20 cellular contexts compared by ENCODE assay signal in the genomic region with DNA sequence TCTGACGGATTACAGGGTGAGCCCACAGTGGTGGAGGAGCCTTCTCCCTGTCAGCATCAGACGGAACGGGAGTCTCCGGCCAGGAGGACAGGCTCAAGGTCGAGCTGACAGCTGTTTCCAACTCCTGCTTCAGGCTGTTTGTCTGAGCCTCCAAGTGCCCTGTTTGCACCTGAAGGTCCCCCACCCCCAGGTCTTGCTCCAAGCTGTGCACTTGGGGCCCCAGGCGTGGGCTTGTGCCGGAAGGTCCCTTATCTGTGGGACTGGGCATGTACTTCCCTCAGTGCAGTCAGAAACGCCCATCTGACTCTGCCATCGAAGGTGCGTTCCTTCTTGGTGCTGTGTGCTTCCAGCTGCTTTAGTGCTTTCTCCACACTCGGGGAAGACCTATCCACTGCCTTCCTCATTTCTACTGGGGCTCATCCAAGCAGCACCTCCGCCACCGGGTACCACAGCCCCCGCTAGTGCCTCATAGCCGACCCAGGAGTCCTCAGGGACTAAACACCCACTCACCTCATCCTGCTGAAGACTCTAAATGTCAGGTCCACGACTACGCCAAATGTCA. TPM values are rescaled to one million over a fixed set of nuclear protein-coding genes. Genes with fewer than 3 reads are reported as not detected.
A peak's percentile ranks its signal among the peaks of the same experiment; 100 is the strongest.
DNase-seq lines count a peak whose midpoint lies in the region; ATAC-seq and TF ChIP-seq lines count a peak whose summit lies in the region.
"Had no signal": no experiment of that assay in that cellular context is flagged by ENCODE, and none has a peak within 500 bp of the region (broad histone marks: within the 10 kb centered on the region; RNA-seq: fewer than 3 reads in every experiment).

No MANE protein-coding gene starts in this region.

- H3K27me3 Mint-ChIP-seq in chondrocyte (ENCODE audit: low read depth) (peaks cover 9% of the 10 kb centered on the region), MCF 10A (ENCODE audit: insufficient read depth, unreplicated experiment) (peaks cover 39% of the 10 kb centered on the region)

- no peaks in the 10 kb centered on the region for H3K4me1 Mint-ChIP-seq in chondrocyte (ENCODE audit: low read depth)
- no peaks in the 10 kb centered on the region for H3K4me1 Mint-ChIP-seq in MCF 10A (ENCODE audit: insufficient read depth, unreplicated experiment)

- BruUV-seq in MCF 10A (replicated peaks; lab: Mats Ljungman, UMichigan) = no TSS peak

- DNase-seq in NCI-H82 (lab: John Stamatoyannopoulos, UW) (peak; percentile 45), NCI-H82 treated with DMSO at 0.1 percent for 48 hours (lab: John Stamatoyannopoulos, UW; ENCODE audit: unreplicated experiment) (no peak), chondrocyte (ENCODE audit: low spot score) (peak; percentile 66), MCF 10A (ENCODE audit: unreplicated experiment) (no peak), KG1 (lab: John Stamatoyannopoulos, UW) (no peak), GDM1 (lab: John Stamatoyannopoulos, UW) (no peak)
- DNase-seq: activated CD8-positive, alpha-beta memory T cell treated with anti-CD3 and anti-CD28 coated beads, Interleukin-2, amount 50 U/mL, for 48 hours; activated effector memory CD4-positive, alpha-beta T cell treated with anti-CD3 and anti-CD28 coated beads, Interleukin-2, amount 50 U/mL, for 16 hours; gastrocnemius medialis; GM23248; NCI-H187; NCI-H446; stimulated activated CD4-positive, alpha-beta T cell treated with anti-CD3 and anti-CD28 coated beads, Interleukin-4, amount 100 ng/mL, for 1 hour; T-helper 9 cell had no signal

- H3K9me3 Mint-ChIP-seq in chondrocyte (ENCODE audit: low read depth) (peaks cover 13% of the 10 kb centered on the region), MCF 10A (ENCODE audit: unreplicated experiment) (no peaks in the 10 kb centered on the region)

- TF ChIP-seq CTCF in chondrocyte (IDR thresholded peaks at IDR 0.05) (no peak), MCF 10A (IDR thresholded peaks at IDR 0.05; ENCODE audit: unreplicated experiment) (no peak)

- peak overlapping the region; percentile 11 for H3K27ac Mint-ChIP-seq in chondrocyte (ENCODE audit: unreplicated experiment)
- H3K27ac Mint-ChIP-seq in MCF 10A (ENCODE audit: low read depth, unreplicated experiment) = no peak overlapping the region

- POLR2A ChIA-PET in MCF 10A (lab: Yijun Ruan, JAX) = no interaction called here

- CTCF ChIA-PET in MCF 10A (lab: Yijun Ruan, JAX) = interaction anchor here (0.6 to 1.4 kb wide), 4 partner anchors 20 to 243 kb away, joined by 3 to 4 read pairs (median 4); no protein-coding TSS in a partner anchor

- H3K36me3 Mint-ChIP-seq in chondrocyte (ENCODE audit: low read depth) (no peaks in the 10 kb centered on the region), MCF 10A (ENCODE audit: insufficient read depth, unreplicated experiment) (no peaks in the 10 kb centered on the region)

- ATAC-seq in HG02678 (IDR thresholded peaks at IDR 0.05; ENCODE audit: unreplicated experiment) (peak; percentile 59), HG03378 (IDR thresholded peaks at IDR 0.05; ENCODE audit: unreplicated experiment) (no peak)
- ATAC-seq: gastrocnemius medialis had no signal

- no peak overlapping the region for H3K4me3 Mint-ChIP-seq in chondrocyte (ENCODE audit: unreplicated experiment)
- H3K4me3 Mint-ChIP-seq in MCF 10A (ENCODE audit: unreplicated experiment) = no peak overlapping the region
- H3K4me3 Mint-ChIP-seq: neural crest cell had no signal

- intact Hi-C loops in MCF 10A (cut with micrococcal nuclease) = no loop called here

RNA-seq across cellular contexts. Expression of gene CR2, which starts 29.5 kb away (rescaled TPM):
- total RNA-seq in chondrocyte (not detected in 3 replicates), MCF 10A (2022) (not detected in 2 replicates)
- total RNA-seq: A172, G401, GM23248, neural crest cell, ureter had no signal

Comparison
In these comparisons a context has a peak if more than half of its experiments do, and no peak if none do; other contexts are left out.
1. DNase-seq: peak in NCI-H82 (single experiment) and chondrocyte (single experiment); none in NCI-H82 treated with DMSO at 0.1 percent for 48 hours (single experiment), MCF 10A (single experiment), KG1 (single experiment) and GDM1 (single experiment).